ENCODE assay signal across 15 cellular contexts in the genomic region with DNA sequence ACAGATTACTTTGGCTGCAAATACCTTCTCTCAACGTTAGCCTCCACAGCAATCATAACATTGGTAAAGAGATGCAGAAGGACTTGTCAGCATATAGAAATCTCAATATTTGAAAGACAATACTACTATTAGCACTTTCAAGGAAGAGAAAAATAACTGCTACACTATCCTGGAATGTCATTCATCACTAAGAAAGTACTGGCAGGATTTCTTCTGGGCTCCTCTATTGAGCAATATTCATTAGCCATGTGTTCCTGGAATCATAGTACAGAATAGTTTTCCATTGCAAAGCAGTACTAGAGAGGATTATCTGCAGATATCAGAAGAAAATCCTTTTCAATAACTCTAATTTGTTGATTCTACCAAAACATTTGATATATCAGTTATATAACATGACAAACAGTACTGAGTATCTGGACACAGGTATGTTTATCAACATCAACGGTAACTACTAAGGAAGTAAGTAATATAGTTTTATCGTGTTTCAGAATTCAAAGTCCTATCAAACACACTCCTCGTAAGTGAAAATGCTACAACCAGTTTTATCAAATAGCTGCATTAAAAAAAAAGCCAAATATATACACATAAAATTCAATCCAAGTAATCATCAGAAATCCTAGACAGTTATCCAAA. TPM values are rescaled to one million over a fixed set of nuclear protein-coding genes. Genes with fewer than 3 reads are reported as not detected.
DNase-seq lines count a peak whose midpoint lies in the region; ATAC-seq and TF ChIP-seq lines count a peak whose summit lies in the region.
"Had no signal": no experiment of that assay in that cellular context is flagged by ENCODE, and none has a peak within 500 bp of the region (broad histone marks: within the 10 kb centered on the region; RNA-seq: fewer than 3 reads in every experiment).

No MANE protein-coding gene starts in this region.

- TF ChIP-seq CTCF in HFFc6 (IDR thresholded peaks at IDR 0.05) (no peak), choroid plexus epithelial cell (conservative IDR thresholded peaks at IDR 0.05; ENCODE audit: low read depth, low read length) (no peak)

- H3K4me1 ChIP-seq in skeletal muscle tissue (ENCODE audit: control insufficient read depth in 3 of 3, insufficient read depth in 3 of 3, low read length in 3 of 3) = peaks cover 0 to 7% (median 2%) of the 10 kb centered on the region in 3 donors
- H3K4me1 ChIP-seq in SJCRH30 = no peaks in the 10 kb centered on the region

- H3K4me3 ChIP-seq in choroid plexus epithelial cell (ENCODE audit: low read depth, low read length) (no peak overlapping the region), skeletal muscle tissue (ENCODE audit: low read length in 3 of 3) (no peak overlapping the region), SJCRH30 (no peak overlapping the region)

- H3K27ac ChIP-seq in skeletal muscle tissue (ENCODE audit: low read depth, low read length) (peak overlapping the region; percentile 7), SJCRH30 (no peak overlapping the region)

- H3K27me3 Mint-ChIP-seq in HFFc6 (ENCODE audit: insufficient read depth) = no peaks in the 10 kb centered on the region
- H3K27me3 Mint-ChIP-seq: stimulated activated naive CD8-positive, alpha-beta T cell treated with anti-CD3 and anti-CD28 coated beads, Interleukin-15, Interleukin-2, amounts not matched to agents 100 ng/mL and 50 ng/mL, for 24 hours had no signal

- no peaks in the 10 kb centered on the region for H3K9me3 Mint-ChIP-seq in HFFc6
- H3K9me3 Mint-ChIP-seq: stimulated activated naive CD8-positive, alpha-beta T cell treated with anti-CD3 and anti-CD28 coated beads, Interleukin-15, Interleukin-2, amounts not matched to agents 100 ng/mL and 50 ng/mL, for 24 hours had no signal

- H3K9me3 ChIP-seq in skeletal muscle tissue (ENCODE audit: control insufficient read depth in 3 of 3, low read length in 3 of 3) = no peaks in the 10 kb centered on the region
- no peaks in the 10 kb centered on the region for H3K9me3 ChIP-seq in SJCRH30 (replicated peaks)

- no peak for ATAC-seq in HG02642 (IDR thresholded peaks at IDR 0.05; ENCODE audit: poor library complexity, unreplicated experiment)

- H3K4me1 Mint-ChIP-seq in HFFc6 (ENCODE audit: low read depth) = peaks cover 56% of the 10 kb centered on the region

- H3K27ac Mint-ChIP-seq in HFFc6 = no peak overlapping the region
- H3K27ac Mint-ChIP-seq: stimulated activated naive CD8-positive, alpha-beta T cell treated with anti-CD3 and anti-CD28 coated beads, Interleukin-15, Interleukin-2, amounts not matched to agents 100 ng/mL and 50 ng/mL, for 24 hours had no signal

- H3K27me3 ChIP-seq in skeletal muscle tissue (ENCODE audit: control insufficient read depth in 3 of 3, insufficient read depth in 3 of 3, low read length in 3 of 3) (no peaks in the 10 kb centered on the region), SJCRH30 (no peaks in the 10 kb centered on the region)

- peaks cover 27% of the 10 kb centered on the region for H3K36me3 Mint-ChIP-seq in HFFc6 (ENCODE audit: low read depth)

- H3K9ac ChIP-seq in skeletal muscle tissue (ENCODE audit: low read depth in 1 of 3, low read length in 3 of 3) = no peak overlapping the region

- H3K36me3 ChIP-seq in skeletal muscle tissue (ENCODE audit: control insufficient read depth in 3 of 3, insufficient read depth in 3 of 3, low read length in 3 of 3) (peaks cover 0 to 6% (median 0%) of the 10 kb centered on the region in 3 donors), SJCRH30 (peaks cover 29% of the 10 kb centered on the region)

- H3K4me3 Mint-ChIP-seq in HFFc6 = no peak overlapping the region
- H3K4me3 Mint-ChIP-seq: stimulated activated naive CD8-positive, alpha-beta T cell treated with anti-CD3 and anti-CD28 coated beads, Interleukin-15, Interleukin-2, amounts not matched to agents 100 ng/mL and 50 ng/mL, for 24 hours had no signal

- DNase-seq in HFFc6 (peak; percentile 42), choroid plexus epithelial cell (ENCODE audit: low read depth) (peak; percentile 64), iris pigment epithelial cell (ENCODE audit: low read depth) (peak; percentile 70), SJCRH30 (no peak), T-helper 2 cell (no peak)
- DNase-seq: activated gamma-delta T cell treated with Interleukin-2 at 50 U/mL for 16 hours; DMS 273 treated with DMSO at 0.1 percent for 48 hours; effector CD4-positive, alpha-beta T cell; NCI-H2029 treated with DMSO at 0.1 percent for 48 hours; NK-92 treated with Interleukin-12 subunit alpha and Interleukin-12 subunit beta, amount 100 ng/mL, for 24 hours; stimulated activated CD4-positive, alpha-beta T cell treated with anti-CD3 and anti-CD28 coated beads, Interleukin-2, amount 100 ng/mL, for 48 hours; T-helper 1 cell had no signal

RNA-seq across cellular contexts. Expression of gene INTS6, which starts 27.3 kb away (rescaled TPM):
- total RNA-seq in HFFc6 (2021; fragmentation: NEBNext Ultra II Directional; extraction: Animal tissue kit (Norgen Biotek cat#: 25700)) = 10 to 100 TPM; 32.4 to 38.6 (median 33.5) TPM
- total RNA-seq in skeletal muscle tissue = 20.4 TPM
- 34.3 and 38.7 TPM in 2 replicates for total RNA-seq in SJCRH30 (2014; rRNA removed; shearing (Covaris generic))

Comparison
In these comparisons a context has a peak if more than half of its experiments do, and no peak if none do; other contexts are left out.
1. DNase-seq: peak in HFFc6 (single experiment), choroid plexus epithelial cell (single experiment) and iris pigment epithelial cell (single experiment); none in SJCRH30 (0 of 2) and T-helper 2 cell (0 of 5).